1 cellular context compared by ENCODE assay signal in genomic region chr3:102182162-102182561, GRCh38.
A peak's percentile ranks its signal among the peaks of the same experiment; 100 is the strongest.
TF ChIP-seq lines count a peak whose summit lies in the region.

No MANE protein-coding gene starts in this region.

TF ChIP-seq in SK-N-SH, 30 proteins besides CTCF, POLR2A, EP300 and RAD21 (continued from another document):
- TF ChIP-seq REST (IDR thresholded peaks at IDR 0.05; ENCODE audit: low read depth, low read length) (no peak), YY1 (IDR thresholded peaks at IDR 0.05; ENCODE audit: low read depth) (no peak), GABPA (IDR thresholded peaks at IDR 0.05; ENCODE audit: low read depth) (0 out of 2 replicates have a peak, but pooled peaks have one; percentile 1), JUND (IDR thresholded peaks at IDR 0.05) (0 out of 2 replicates have a peak, but pooled peaks have one; percentile 21), TCF12 (IDR thresholded peaks at IDR 0.05) (peak; percentile 67), TAF1 (IDR thresholded peaks at IDR 0.05; ENCODE audit: borderline replicate concordance, low read depth, low read length) (no peak), FOSL2 (IDR thresholded peaks at IDR 0.05; ENCODE audit: borderline replicate concordance, low read depth) (peak; percentile 26; the same call in 1 of the 2 replicates), TEAD4 (IDR thresholded peaks at IDR 0.05; ENCODE audit: borderline replicate concordance, insufficient read depth) (peak; percentile 20; the same call in 1 of the 2 replicates)
TF ChIP-seq in SK-N-SH: peak in this region for 9.
